20 cellular contexts compared by ENCODE assay signal in the genomic region with DNA sequence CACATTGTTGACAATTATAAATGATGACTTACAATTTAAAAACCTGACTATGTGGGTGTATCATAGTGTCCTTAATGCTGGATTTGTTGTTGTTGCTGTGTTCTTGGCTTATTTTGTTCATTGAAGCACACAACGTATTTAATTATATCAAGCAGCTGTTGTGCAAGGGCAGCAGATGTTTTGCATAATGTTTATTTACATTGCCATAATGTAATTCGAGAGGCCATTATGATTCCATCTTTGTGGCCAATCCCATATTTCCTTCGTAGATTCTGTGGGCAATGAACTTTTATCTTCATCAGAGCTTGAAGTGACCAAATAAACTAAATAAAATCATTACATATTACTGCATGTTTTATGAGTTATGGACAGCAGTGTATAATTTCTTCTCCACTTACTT.
"Had no signal": no experiment of that assay in that cellular context is flagged by ENCODE, and none has a peak within 500 bp of the region (broad histone marks: within the 10 kb centered on the region; RNA-seq: fewer than 3 reads in every experiment).

No MANE protein-coding gene starts in this region.

- H3K27me3 ChIP-seq: ascending aorta, gastroesophageal sphincter, heart left ventricle, suprapubic skin, transverse colon, vagina had no signal

- H3K36me3 ChIP-seq: ascending aorta, gastroesophageal sphincter, heart left ventricle, left ventricle myocardium inferior, suprapubic skin, transverse colon, vagina had no signal

- DNase-seq: activated CD4-positive, alpha-beta T cell treated with anti-CD3 and anti-CD28 coated beads, Interleukin-2, amount 10 ng/mL, durations not matched to agents 7 days and 5 days; activated CD8-positive, alpha-beta memory T cell treated with anti-CD3 and anti-CD28 coated beads, Interleukin-2, amount 50 U/mL, for 4 hours; activated CD8-positive, alpha-beta T cell treated with anti-CD3 and anti-CD28 coated beads, Interleukin-2, amount 10 ng/mL, durations not matched to agents 7 days and 5 days; activated naive CD4-positive, alpha-beta T cell treated with anti-CD3 and anti-CD28 coated beads, Interleukin-2, amount 50 U/mL, for 16 hours; activated T-cell treated with anti-CD3 and anti-CD28 coated beads, Interleukin-2, amount 50 U/mL, for 4 hours; cerebellar nuclear complex; cortex of kidney; effector CD4-positive, alpha-beta T cell; heart left ventricle; left ventricle myocardium inferior; nephron progenitor cell; nucleus accumbens; stimulated activated CD4-positive, alpha-beta T cell treated with anti-CD3 and anti-CD28 coated beads, Interleukin-4, amount 100 ng/mL, for 1 hour; stimulated activated naive CD8-positive, alpha-beta T cell treated with anti-CD3 and anti-CD28 coated beads, Interleukin-15, amount 100 ng/mL, for 72 hours; transverse colon had no signal

- H3K4me3 ChIP-seq: ascending aorta, gastroesophageal sphincter, heart left ventricle, left ventricle myocardium inferior, smooth muscle cell, suprapubic skin, transverse colon, vagina had no signal

- H3K9me3 ChIP-seq: vagina had no signal

- H3K4me1 ChIP-seq: ascending aorta, gastroesophageal sphincter, heart left ventricle, left ventricle myocardium inferior, suprapubic skin, transverse colon, vagina had no signal
